Comparison of ENCODE assay signal across 18 cellular contexts in genomic region chr3:104411760-104412159, GRCh38.
DNase-seq lines count a peak whose midpoint lies in the region; ATAC-seq, FAIRE-seq and TF ChIP-seq lines count a peak whose summit lies in the region.
"Had no signal": no experiment of that assay in that cellular context is flagged by ENCODE, and none has a peak within 500 bp of the region (broad histone marks: within the 10 kb centered on the region; RNA-seq: fewer than 3 reads in every experiment).

No MANE protein-coding gene starts in this region.

- FAIRE-seq in H54 (lab: Jason Lieb, UNC), result no peak
- FAIRE-seq: HepG2 had no signal

- H3K27ac Mint-ChIP-seq in HFFc6 (no peak overlapping the region), neural progenitor cell (no peak overlapping the region)
- H3K27ac Mint-ChIP-seq in effector memory CD8-positive, alpha-beta T cell, result no peak overlapping the region
- H3K27ac Mint-ChIP-seq: CD4-positive, alpha-beta T cell; GM23338; T-cell had no signal

- H3K36me3 Mint-ChIP-seq in HFFc6 (ENCODE audit: low read depth), result no peaks in the 10 kb centered on the region
- no peaks in the 10 kb centered on the region for H3K36me3 Mint-ChIP-seq in neural progenitor cell
- H3K36me3 Mint-ChIP-seq in effector memory CD8-positive, alpha-beta T cell (ENCODE audit: insufficient read depth), result no peaks in the 10 kb centered on the region
- H3K36me3 Mint-ChIP-seq: T-cell had no signal

- H3K9me3 Mint-ChIP-seq in HFFc6 (no peaks in the 10 kb centered on the region), neural progenitor cell (no peaks in the 10 kb centered on the region)
- peaks cover 0 to 2% of the 10 kb centered on the region in 2 donors for H3K9me3 Mint-ChIP-seq in effector memory CD8-positive, alpha-beta T cell
- H3K9me3 Mint-ChIP-seq: GM23338 had no signal

- H3K27me3 Mint-ChIP-seq in HFFc6 (ENCODE audit: insufficient read depth) (no peaks in the 10 kb centered on the region), neural progenitor cell (ENCODE audit: insufficient read depth, low read depth) (no peaks in the 10 kb centered on the region)
- no peaks in the 10 kb centered on the region for H3K27me3 Mint-ChIP-seq in effector memory CD8-positive, alpha-beta T cell
- H3K27me3 Mint-ChIP-seq: CD4-positive, alpha-beta T cell; T-cell had no signal

- no peak for TF ChIP-seq POLR2A in H54 (IDR thresholded peaks at IDR 0.05; ENCODE audit: low read depth, low read length)

- H3K9me3 ChIP-seq in adipocyte (ENCODE audit: control insufficient read depth, low read length) (no peaks in the 10 kb centered on the region), neural progenitor cell (ENCODE audit: low read depth) (no peaks in the 10 kb centered on the region), mucosa of descending colon (peaks cover 8% of the 10 kb centered on the region)
- H3K9me3 ChIP-seq: BE2C had no signal

- H3K27me3 ChIP-seq in adipocyte (replicated peaks; ENCODE audit: control insufficient read depth, insufficient read depth, low read length) (no peaks in the 10 kb centered on the region), neural progenitor cell (no peaks in the 10 kb centered on the region)
- H3K27me3 ChIP-seq: BE2C had no signal

- H3K4me1 Mint-ChIP-seq in HFFc6 (ENCODE audit: low read depth) (peaks cover 34% of the 10 kb centered on the region; the same call in 1 of the 2 replicates), neural progenitor cell (no peaks in the 10 kb centered on the region)
- H3K4me1 Mint-ChIP-seq in effector memory CD8-positive, alpha-beta T cell (ENCODE audit: low read depth in 2 of 2), result no peaks in the 10 kb centered on the region
- H3K4me1 Mint-ChIP-seq: GM23338, T-cell had no signal

- no peak for ATAC-seq in effector memory CD8-positive, alpha-beta T cell (replicated peaks)
- ATAC-seq in mucosa of descending colon, result no peak
- ATAC-seq: GM23338, HepG2, T-cell had no signal

- H3K79me2 ChIP-seq in neural progenitor cell (ENCODE audit: low read depth), result no peaks in the 10 kb centered on the region

- H3K4me2 ChIP-seq in neural progenitor cell, result peak overlapping the region; percentile 40
- H3K4me2 ChIP-seq: GM23338 had no signal

- no peak for TF ChIP-seq CTCF in AG10803 (conservative IDR thresholded peaks at IDR 0.05; ENCODE audit: low read length)
- no peak for TF ChIP-seq CTCF in HFFc6 (IDR thresholded peaks at IDR 0.05)
- TF ChIP-seq CTCF in neural progenitor cell (IDR thresholded peaks at IDR 0.05), result no peak
- TF ChIP-seq CTCF in mucosa of descending colon (IDR thresholded peaks at IDR 0.05), result no peak

- peaks cover 7% of the 10 kb centered on the region for H3K4me1 ChIP-seq in adipocyte (ENCODE audit: control insufficient read depth, insufficient read depth, low read length)
- peaks cover 13% of the 10 kb centered on the region for H3K4me1 ChIP-seq in neural progenitor cell
- H3K4me1 ChIP-seq in mucosa of descending colon (ENCODE audit: low read depth), result no peaks in the 10 kb centered on the region

- H3K4me3 ChIP-seq in AG10803 (ENCODE audit: low read length) (no peak overlapping the region), adipocyte (ENCODE audit: low read length) (no peak overlapping the region), neural progenitor cell (no peak overlapping the region), mucosa of descending colon (no peak overlapping the region)
- H3K4me3 ChIP-seq: GM23338 had no signal

- no peaks in the 10 kb centered on the region for H4K20me1 ChIP-seq in neural progenitor cell (ENCODE audit: low read depth)

- no peak overlapping the region for H3K27ac ChIP-seq in neural progenitor cell

- H3K4me3 Mint-ChIP-seq in HFFc6 (peak overlapping the region; percentile 1; the same call in 1 of the 2 replicates), neural progenitor cell (no peak overlapping the region)
- H3K4me3 Mint-ChIP-seq in effector memory CD8-positive, alpha-beta T cell, result no peak overlapping the region
- H3K4me3 Mint-ChIP-seq: CD4-positive, alpha-beta T cell; GM23338; T-cell had no signal

- H3K9ac ChIP-seq in adipocyte (ENCODE audit: low read length) (no peak overlapping the region), neural progenitor cell (no peak overlapping the region)

- no peaks in the 10 kb centered on the region for H3K36me3 ChIP-seq in adipocyte (ENCODE audit: control insufficient read depth, insufficient read depth, low read length, severe bottlenecking)
- H3K36me3 ChIP-seq in neural progenitor cell, result no peaks in the 10 kb centered on the region
- H3K36me3 ChIP-seq in mucosa of descending colon (ENCODE audit: low read depth), result no peaks in the 10 kb centered on the region
- H3K36me3 ChIP-seq: BE2C had no signal

- intact Hi-C loops in mucosa of descending colon (cut with DNase I, micrococcal nuclease), result no loop called here

- no peak overlapping the region for H2AFZ ChIP-seq in neural progenitor cell (replicated peaks)
- H2AFZ ChIP-seq: GM23338 had no signal

- H3F3A ChIP-seq in neural progenitor cell (ENCODE audit: low read depth), result no peaks in the 10 kb centered on the region

- DNase-seq in AG10803 (ENCODE audit: low read depth) (peak; percentile 14), HFFc6 (no peak), adipocyte (ENCODE audit: low read depth) (peak; percentile 9), neural progenitor cell (ENCODE audit: low spot score) (peak; percentile 56), H54 (ENCODE audit: insufficient read length, low spot score) (no peak), GM19238 (ENCODE audit: insufficient read length, low spot score) (no peak), mucosa of descending colon (no peak)
- no peak for DNase-seq in effector memory CD8-positive, alpha-beta T cell
- DNase-seq: ACHN; BE2C; CD4-positive, alpha-beta T cell; KG1; NCI-H1048; NCI-H2081 treated with DMSO at 0.1 percent for 48 hours; NCI-H345; T-cell had no signal

Comparison
In these comparisons a context has a peak if more than half of its experiments do, and no peak if none do; other contexts are left out.
1. DNase-seq: peak in AG10803 (single experiment), adipocyte (single experiment) and neural progenitor cell (single experiment); none in HFFc6 (single experiment), H54 (single experiment), GM19238 (single experiment), effector memory CD8-positive, alpha-beta T cell (0 of 3) and mucosa of descending colon (0 of 3).